Comparison of ENCODE assay signal across 9 cellular contexts in the genomic region with DNA sequence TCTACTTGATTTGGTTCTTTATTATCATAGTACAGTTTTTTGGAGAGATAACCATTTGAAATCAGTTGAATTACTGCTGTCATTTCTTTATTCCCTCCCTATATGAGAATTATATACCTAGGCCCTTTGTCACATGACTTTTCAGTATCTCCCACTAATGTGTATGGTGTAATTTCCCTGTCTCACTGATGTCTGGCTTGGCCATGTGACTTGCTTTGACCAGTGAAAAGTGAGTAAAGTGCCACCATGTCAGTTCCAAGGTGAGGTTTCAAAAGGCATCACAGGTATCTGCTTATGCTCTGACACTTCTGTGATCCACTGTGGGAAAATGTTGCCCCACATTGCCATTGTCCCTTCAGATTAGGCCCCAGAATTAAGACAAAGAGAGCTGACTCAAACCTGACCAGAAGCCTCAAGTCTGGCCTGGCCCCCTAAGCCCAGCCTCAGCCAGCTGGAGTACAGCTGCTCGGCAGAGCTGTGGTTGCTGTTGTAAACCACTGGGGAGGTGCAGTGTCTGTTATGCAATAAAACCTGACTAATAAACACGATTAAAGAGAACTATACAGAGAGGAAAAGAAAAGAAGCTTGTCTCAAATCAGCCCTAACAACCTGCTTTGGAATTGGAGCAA. TPM values are rescaled to one million over a fixed set of nuclear protein-coding genes. Genes with fewer than 3 reads are reported as not detected.
DNase-seq lines count a peak whose midpoint lies in the region; ATAC-seq, FAIRE-seq and TF ChIP-seq lines count a peak whose summit lies in the region.
"Had no signal": no experiment of that assay in that cellular context is flagged by ENCODE, and none has a peak within 500 bp of the region (broad histone marks: within the 10 kb centered on the region; RNA-seq: fewer than 3 reads in every experiment).

No MANE protein-coding gene starts in this region.

- peaks cover 89 to 100% (median 97%) of the 10 kb centered on the region in 11 experiments for H3K36me3 ChIP-seq in BLaER1 treated with 17β-estradiol and CSF1 and Interleukin-3, amounts not matched to agents 10 nM and 100 nM
- H3K36me3 ChIP-seq in small intestine (ENCODE audit: control insufficient read depth in 2 of 2, insufficient read depth in 2 of 2, low read length in 2 of 2): peaks cover 0 to 4% of the 10 kb centered on the region in 2 donors

- peak overlapping the region in 9 of 11 experiments; percentile 8 to 58 (median 43); a peak in 14 of 22 replicates for H3K4me2 ChIP-seq in BLaER1 treated with 17β-estradiol and CSF1 and Interleukin-3, amounts not matched to agents 10 nM and 100 nM

- H4K20me1 ChIP-seq in BLaER1 treated with 17β-estradiol and CSF1 and Interleukin-3, amounts not matched to agents 10 nM and 100 nM: peaks cover 5 to 74% (median 38%) of the 10 kb centered on the region in 11 experiments; a peak in 16 of 22 replicates

- no peak for FAIRE-seq in small intestine (lab: Jason Lieb, UNC)

- ATAC-seq in HG03558 (IDR thresholded peaks at IDR 0.05; ENCODE audit: extremely low read depth, unreplicated experiment) (peak; percentile 74), esophagus mucosa (peak; percentile 69)

- peak overlapping the region in 5 of 11 experiments; percentile 2 to 59 (median 27); a peak in 7 of 22 replicates for H3K9ac ChIP-seq in BLaER1 treated with 17β-estradiol and CSF1 and Interleukin-3, amounts not matched to agents 10 nM and 100 nM

- WGBS in small intestine, 3 donors: 4 to 19% (median 15%) methylated on average over 2 of the region's 2 CpGs

- no peak for TF ChIP-seq CTCF in GM20000 (IDR thresholded peaks at IDR 0.05; ENCODE audit: extremely low read depth, missing control alignments)

- H3K9me3 ChIP-seq in BLaER1 treated with 17β-estradiol and CSF1 and Interleukin-3, amounts not matched to agents 10 nM and 100 nM (replicated peaks in 1 of 11): no peaks in the 10 kb centered on the region
- H3K9me3 ChIP-seq in small intestine (ENCODE audit: control insufficient read depth, low read depth): no peaks in the 10 kb centered on the region
- H3K9me3 ChIP-seq: adrenal gland had no signal

- peak; percentile 21 for DNase-seq in GM20000 (ENCODE audit: low spot score)
- DNase-seq in small intestine: peak; percentile 31
- no peak for DNase-seq in SW 1271 (lab: John Stamatoyannopoulos, UW)
- DNase-seq in SHP77 (lab: John Stamatoyannopoulos, UW): no peak
- DNase-seq in stimulated activated CD4-positive, alpha-beta T cell treated with anti-CD3 and anti-CD28 coated beads, Interleukin-2, amount 100 ng/mL, for 48 hours: no peak

- H3K27me3 ChIP-seq in BLaER1 treated with 17β-estradiol and CSF1 and Interleukin-3, amounts not matched to agents 10 nM and 100 nM: no peaks in the 10 kb centered on the region
- no peaks in the 10 kb centered on the region for H3K27me3 ChIP-seq in small intestine (ENCODE audit: control insufficient read depth in 2 of 2, insufficient read depth in 2 of 2, low read length in 2 of 2)
- H3K27me3 ChIP-seq: adrenal gland had no signal

- H3K4me1 ChIP-seq in BLaER1 treated with 17β-estradiol and CSF1 and Interleukin-3, amounts not matched to agents 10 nM and 100 nM: peaks cover 0 to 33% (median 18%) of the 10 kb centered on the region in 10 experiments; a peak in 17 of 20 replicates
- no peaks in the 10 kb centered on the region for H3K4me1 ChIP-seq in small intestine (ENCODE audit: control insufficient read depth in 2 of 2, insufficient read depth in 1 of 2, low read depth in 1 of 2, low read length in 1 of 2)

- peak overlapping the region in 8 of 11 experiments; percentile 58 to 77 (median 67); a peak in 16 of 22 replicates for H3K27ac ChIP-seq in BLaER1 treated with 17β-estradiol and CSF1 and Interleukin-3, amounts not matched to agents 10 nM and 100 nM
- peak overlapping the region; percentile 18 to 44 for H3K27ac ChIP-seq in small intestine (ENCODE audit: low read depth in 1 of 2, low read length in 1 of 2)
- H3K27ac ChIP-seq: adrenal gland had no signal

- no peak overlapping the region for H3K4me3 ChIP-seq in BLaER1 treated with 17β-estradiol and CSF1 and Interleukin-3, amounts not matched to agents 10 nM and 100 nM
- no peak overlapping the region for H3K4me3 ChIP-seq in small intestine (ENCODE audit: low read depth in 1 of 2, low read length in 2 of 2)
- H3K4me3 ChIP-seq: adrenal gland had no signal

RNA-seq across cellular contexts. Expression of gene SETD7, which starts 27.5 kb away (rescaled TPM):
- 19.9 TPM for total RNA-seq in esophagus mucosa
- 10 to 100 TPM in 1 of 3 donors, 1 to 10 TPM in 2; 2.7 to 17.1 (median 4.1) TPM for polyA plus RNA-seq in small intestine

Comparison
In these comparisons a context has a peak if more than half of its experiments do, and no peak if none do; other contexts are left out.
1. DNase-seq: peak in GM20000 (single experiment) and small intestine (single experiment); none in SW 1271 (0 of 2), SHP77 (0 of 2) and stimulated activated CD4-positive, alpha-beta T cell treated with anti-CD3 and anti-CD28 coated beads, Interleukin-2, amount 100 ng/mL, for 48 hours (0 of 2).